Comparison of ENCODE assay signal across 28 cellular contexts in the genomic region with DNA sequence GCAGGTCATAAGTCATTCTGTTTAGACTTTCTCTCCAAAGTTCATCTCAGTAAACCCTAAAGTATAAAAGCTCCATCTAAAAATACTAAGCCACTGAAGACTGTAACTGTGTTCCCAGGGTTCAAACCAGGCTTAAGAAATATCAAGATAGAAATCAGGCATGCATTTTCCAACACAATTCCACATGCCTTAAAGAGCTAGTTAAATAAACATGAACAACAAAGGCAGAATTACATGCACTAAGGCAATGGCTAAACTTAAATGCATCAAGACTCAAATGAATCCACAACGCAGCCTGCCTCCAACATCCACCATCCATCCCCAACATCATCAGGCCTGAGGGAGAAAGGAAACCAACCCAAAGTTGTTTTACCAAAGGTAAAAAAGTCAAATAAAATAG. TPM values are rescaled to one million over a fixed set of nuclear protein-coding genes. Genes with fewer than 3 reads are reported as not detected.
A peak's percentile ranks its signal among the peaks of the same experiment; 100 is the strongest.
DNase-seq lines count a peak whose midpoint lies in the region; TF ChIP-seq lines count a peak whose summit lies in the region.
"Had no signal": no experiment of that assay in that cellular context is flagged by ENCODE, and none has a peak within 500 bp of the region (broad histone marks: within the 10 kb centered on the region; RNA-seq: fewer than 3 reads in every experiment).

No MANE protein-coding gene starts in this region.

- H3K27me3 Mint-ChIP-seq in CD14-positive monocyte (ENCODE audit: low read depth in 3 of 3), result peaks cover 0 to 1% (median 0%) of the 10 kb centered on the region in 3 donors
- H3K27me3 Mint-ChIP-seq: activated naive CD8-positive, alpha-beta T cell treated with anti-CD3 and anti-CD28 coated beads for 36 hours; stimulated activated memory B cell treated with anti-CD40 and anti-IgM and Interleukin-4, amounts not matched to agents 10 μg/mL and 1 μg/mL and 100 μg/mL, for 72 hours; T-helper 17 cell had no signal

- H3K27ac ChIP-seq in Peyer's patch, result peak overlapping the region in 3 of 4 donors; percentile 11 to 36 (median 35)
- peak overlapping the region in 7 of 8 donors; percentile 61 to 85 (median 73) for H3K27ac ChIP-seq in spleen
- H3K27ac ChIP-seq in neuronal stem cell (replicated peaks; ENCODE audit: low read length), result no peak overlapping the region

- H4K91ac ChIP-seq in neuronal stem cell (ENCODE audit: low read depth, low read length, poor library complexity), result no peak overlapping the region

- no peak overlapping the region for H3K4ac ChIP-seq in neuronal stem cell (ENCODE audit: low read length)

- no peak overlapping the region for H2BK12ac ChIP-seq in neuronal stem cell (ENCODE audit: low read length)

- no peak overlapping the region for H2BK120ac ChIP-seq in neuronal stem cell (ENCODE audit: low read depth, low read length)

- no peaks in the 10 kb centered on the region for H3K36me3 ChIP-seq in Peyer's patch
- no peaks in the 10 kb centered on the region for H3K36me3 ChIP-seq in spleen
- no peaks in the 10 kb centered on the region for H3K36me3 ChIP-seq in neuronal stem cell (replicated peaks in 1 of 2; ENCODE audit: control insufficient read depth in 2 of 2, insufficient read depth in 2 of 2, low read length in 2 of 2)
- H3K36me3 ChIP-seq: BE2C, gastroesophageal sphincter, pancreas had no signal

- peaks cover 2% of the 10 kb centered on the region for H3K79me1 ChIP-seq in neuronal stem cell (ENCODE audit: low read depth, low read length)

- no peak overlapping the region for H2BK15ac ChIP-seq in neuronal stem cell (ENCODE audit: low read length)

- H3K27ac Mint-ChIP-seq in CD14-positive monocyte, result peak overlapping the region; percentile 98 to 100 (median 99)
- H3K27ac Mint-ChIP-seq: activated CD8-positive, alpha-beta T cell treated with anti-CD3 and anti-CD28 coated beads, Interleukin-2, amount 10 ng/mL, durations not matched to agents 7 days and 5 days; activated naive CD8-positive, alpha-beta T cell treated with anti-CD3 and anti-CD28 coated beads for 36 hours; activated T-helper 2 cell treated with anti-CD3 and anti-CD28 coated beads, Interferon-gamma antibody, Interleukin-2, Interleukin-4, amounts not matched to agents 10 μg/mL and 5 μg/mL and 100 μg/mL, durations not matched to agents 14 hours and 24 hours and 36 hours; natural killer cell; stimulated activated memory B cell treated with anti-CD40 and anti-IgM and Interleukin-4, amounts not matched to agents 10 μg/mL and 1 μg/mL and 100 μg/mL, for 72 hours; T-helper 17 cell had no signal

- peaks cover 0 to 5% (median 0%) of the 10 kb centered on the region in 4 donors for H3K4me1 ChIP-seq in Peyer's patch
- peaks cover 0 to 46% (median 4%) of the 10 kb centered on the region in 6 donors for H3K4me1 ChIP-seq in spleen
- H3K4me1 ChIP-seq in neuronal stem cell (ENCODE audit: control insufficient read depth in 2 of 2, insufficient read depth in 1 of 2, low read depth in 1 of 2, low read length in 2 of 2), result no peaks in the 10 kb centered on the region
- H3K4me1 ChIP-seq: pancreas had no signal

- no peak overlapping the region for H3K23ac ChIP-seq in neuronal stem cell (ENCODE audit: low read depth, low read length, poor library complexity)

- no peaks in the 10 kb centered on the region for H3K9me3 ChIP-seq in Peyer's patch
- peaks cover 0 to 6% (median 0%) of the 10 kb centered on the region in 8 donors for H3K9me3 ChIP-seq in spleen
- no peaks in the 10 kb centered on the region for H3K9me3 ChIP-seq in neuronal stem cell (replicated peaks in 1 of 2; ENCODE audit: control insufficient read depth in 2 of 2, insufficient read depth in 1 of 2, low read depth in 1 of 2, low read length in 2 of 2)
- H3K9me3 ChIP-seq: BE2C, gastroesophageal sphincter, pancreas, SK-N-SH had no signal

- peaks cover 28 to 41% of the 10 kb centered on the region in 2 donors for H3K36me3 Mint-ChIP-seq in CD14-positive monocyte
- H3K36me3 Mint-ChIP-seq: natural killer cell had no signal

- no peak for TF ChIP-seq POLR2A in Peyer's patch (IDR thresholded peaks at IDR 0.05)
- no peak for TF ChIP-seq POLR2A in spleen (IDR thresholded peaks at IDR 0.05)

- DNase-seq in CD14-positive monocyte (ENCODE audit: low spot score) (no peak), Peyer's patch (no peak), iris pigment epithelial cell (ENCODE audit: low read depth) (peak; percentile 34), spleen (no peak), neuronal stem cell (ENCODE audit: low spot score) (no peak), HuH-7.5 (ENCODE audit: low spot score) (no peak), NCI-H2081 treated with DMSO at 0.1 percent for 48 hours (lab: John Stamatoyannopoulos, UW) (no peak), DMS153 treated with DMSO at 0.1 percent for 48 hours (lab: John Stamatoyannopoulos, UW; ENCODE audit: unreplicated experiment) (no peak)
- DNase-seq: activated CD8-positive, alpha-beta T cell treated with anti-CD3 and anti-CD28 coated beads, Interleukin-2, amount 10 ng/mL, durations not matched to agents 7 days and 5 days; activated naive CD8-positive, alpha-beta T cell treated with anti-CD3 and anti-CD28 coated beads for 36 hours; BE2C; central memory CD4-positive, alpha-beta T cell; dermis blood vessel endothelial cell; hippocampal formation; left ventricle myocardium superior; natural killer cell; NCI-H1417 treated with DMSO at 0.1 percent for 48 hours; NCI-H2107; NCI-H446 treated with DMSO at 0.1 percent for 48 hours; NCI-H82; pancreas; SK-N-SH; stimulated activated CD4-positive, alpha-beta T cell treated with anti-CD3 and anti-CD28 coated beads, Interleukin-12 subunit alpha, Interleukin-12 subunit beta, amount 100 ng/mL, for 4 hours; stimulated activated CD4-positive, alpha-beta T cell treated with anti-CD3 and anti-CD28 coated beads, Interleukin-4, amount 100 ng/mL, for 24 hours; T-helper 17 cell had no signal

- no peak for TF ChIP-seq CTCF in CD14-positive monocyte (IDR thresholded peaks at IDR 0.05)
- TF ChIP-seq CTCF in Peyer's patch (IDR thresholded peaks at IDR 0.05), result no peak
- no peak for TF ChIP-seq CTCF in spleen (IDR thresholded peaks at IDR 0.05 in 8 of 11, conservative IDR thresholded peaks at IDR 0.05 in 3 of 11)

- H3K9ac ChIP-seq in neuronal stem cell (ENCODE audit: low read depth, low read length, poor library complexity), result no peak overlapping the region
- H3K9ac ChIP-seq: SK-N-SH had no signal

- H2AFZ ChIP-seq in neuronal stem cell (ENCODE audit: low read length), result no peak overlapping the region

- WGBS in spleen, 5 donors, result 69 to 96% (median 72%) methylated on average over 1 of the region's 1 CpG
- WGBS in neuronal stem cell (ENCODE audit: extremely low coverage in 2 of 2, insufficient read length in 2 of 2, insufficient replicate concordance in 1 of 2), 2 donors, result no CpG with 5 or more reads among the region's 1 CpG

- peaks cover 81% of the 10 kb centered on the region for H3K4me1 Mint-ChIP-seq in CD14-positive monocyte
- H3K4me1 Mint-ChIP-seq: activated naive CD8-positive, alpha-beta T cell treated with anti-CD3 and anti-CD28 coated beads for 36 hours; natural killer cell; stimulated activated memory B cell treated with anti-CD40 and anti-IgM and Interleukin-4, amounts not matched to agents 10 μg/mL and 1 μg/mL and 100 μg/mL, for 72 hours; T-helper 17 cell had no signal

- H3K4me3 ChIP-seq in Peyer's patch, result no peak overlapping the region
- H3K4me3 ChIP-seq in spleen, result peak overlapping the region in 1 of 8 donors; percentile 30
- H3K4me3 ChIP-seq in neuronal stem cell (ENCODE audit: low read length in 2 of 2), result no peak overlapping the region
- H3K4me3 ChIP-seq: gastroesophageal sphincter, pancreas had no signal

- no peak overlapping the region for H4K8ac ChIP-seq in neuronal stem cell (ENCODE audit: low read depth, low read length)

- no peak overlapping the region for H2AK5ac ChIP-seq in neuronal stem cell (ENCODE audit: low read depth, low read length)

- intact Hi-C loops in CD14-positive monocyte (cut with micrococcal nuclease), result no loop called here
- intact Hi-C loops in spleen (cut with DNase I; ENCODE audit: low total_unique reads), result no loop called here

- H3K14ac ChIP-seq in neuronal stem cell (ENCODE audit: low read length), result no peak overlapping the region

- peaks cover 0 to 8% (median 0%) of the 10 kb centered on the region in 7 donors for H3K9me3 Mint-ChIP-seq in CD14-positive monocyte
- H3K9me3 Mint-ChIP-seq: activated T-helper 2 cell treated with anti-CD3 and anti-CD28 coated beads, Interferon-gamma antibody, Interleukin-2, Interleukin-4, amounts not matched to agents 10 μg/mL and 5 μg/mL and 100 μg/mL, durations not matched to agents 14 hours and 24 hours and 36 hours; stimulated activated memory B cell treated with anti-CD40 and anti-IgM and Interleukin-4, amounts not matched to agents 10 μg/mL and 1 μg/mL and 100 μg/mL, for 72 hours had no signal

- no peak overlapping the region for H2BK5ac ChIP-seq in neuronal stem cell (ENCODE audit: low read length)

- peak overlapping the region; percentile 40 to 72 for H3K4me3 Mint-ChIP-seq in CD14-positive monocyte
- H3K4me3 Mint-ChIP-seq: activated CD8-positive, alpha-beta T cell treated with anti-CD3 and anti-CD28 coated beads, Interleukin-2, amount 10 ng/mL, durations not matched to agents 7 days and 5 days; activated naive CD8-positive, alpha-beta T cell treated with anti-CD3 and anti-CD28 coated beads for 36 hours; natural killer cell; stimulated activated memory B cell treated with anti-CD40 and anti-IgM and Interleukin-4, amounts not matched to agents 10 μg/mL and 1 μg/mL and 100 μg/mL, for 72 hours; T-helper 17 cell had no signal

- H3K18ac ChIP-seq in neuronal stem cell (ENCODE audit: low read length), result no peak overlapping the region

- no peak overlapping the region for H3K4me2 ChIP-seq in neuronal stem cell (ENCODE audit: insufficient read depth, low read length, poor library complexity, severe bottlenecking)
- H3K4me2 ChIP-seq: SK-N-SH had no signal

- no peaks in the 10 kb centered on the region for H3K27me3 ChIP-seq in Peyer's patch
- no peaks in the 10 kb centered on the region for H3K27me3 ChIP-seq in spleen (replicated peaks in 1 of 7)
- no peaks in the 10 kb centered on the region for H3K27me3 ChIP-seq in neuronal stem cell (ENCODE audit: control insufficient read depth in 3 of 3, insufficient read depth in 3 of 3, low read depth in 1 of 3, low read length in 3 of 3)
- H3K27me3 ChIP-seq: BE2C, gastroesophageal sphincter, pancreas had no signal

RNA-seq across cellular contexts. Expression of a gene that starts 46.1 kb away (rescaled TPM):
- polyA plus RNA-seq in CD14-positive monocyte (10 to 100 TPM; 29.1 to 45.5 TPM), spleen (10 to 100 TPM; 11.1 to 33.5 (median 21.1) TPM)
- total RNA-seq in Peyer's patch (10 to 100 TPM; 34.7 to 81.2 (median 69.3) TPM), spleen (100 to 1,000 TPM in 2 of 7 donors, 10 to 100 TPM in 5; 57.9 to 140 (median 72.1) TPM)
- 18.3 TPM for polyA plus RNA-seq in neuronal stem cell (2013, experiment 1 of 2)
- polyA plus RNA-seq in neuronal stem cell (2013, experiment 2 of 2), result 19.5 TPM
